Comparison of ENCODE assay signal across 13 cellular contexts in the genomic region with DNA sequence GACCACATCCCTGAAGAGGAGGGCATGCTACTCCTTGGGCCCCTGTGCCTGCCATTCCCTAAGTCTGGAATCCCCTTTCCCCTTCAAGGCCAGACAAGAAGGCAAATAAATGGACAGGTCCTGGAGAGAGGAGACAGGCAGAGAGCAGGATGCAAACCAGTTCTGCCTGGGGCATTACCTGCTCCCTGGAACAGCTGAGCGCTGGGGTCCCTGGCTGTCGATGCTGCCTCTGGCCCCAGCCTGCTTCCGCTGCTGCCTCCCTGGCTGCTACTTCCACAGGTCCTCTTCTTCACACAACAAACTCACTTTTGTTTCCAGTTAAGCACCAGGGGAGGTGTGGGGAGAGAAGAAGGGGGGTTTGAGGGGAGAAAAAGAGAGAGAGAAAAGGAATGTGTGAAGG. TPM values are rescaled to one million over a fixed set of nuclear protein-coding genes. Genes with fewer than 3 reads are reported as not detected.
DNase-seq lines count a peak whose midpoint lies in the region; ATAC-seq lines count a peak whose summit lies in the region.
"Had no signal": no experiment of that assay in that cellular context is flagged by ENCODE, and none has a peak within 500 bp of the region (broad histone marks: within the 10 kb centered on the region; RNA-seq: fewer than 3 reads in every experiment).

No MANE protein-coding gene starts in this region.

- peaks cover 0 to 6% of the 10 kb centered on the region in 2 donors for H3K27me3 Mint-ChIP-seq in CD8-positive, alpha-beta memory T cell
- no peaks in the 10 kb centered on the region for H3K27me3 Mint-ChIP-seq in activated T-helper 17 cell treated with anti-CD3 and anti-CD28 coated beads, Interleukin-2, amount 50 U/mL, for 72 hours
- H3K27me3 Mint-ChIP-seq in naive thymus-derived CD8-positive, alpha-beta T cell, result no peaks in the 10 kb centered on the region

- H3K27me3 ChIP-seq in CD8-positive, alpha-beta memory T cell (ENCODE audit: insufficient read depth, low read length, poor library complexity, severe bottlenecking), result no peaks in the 10 kb centered on the region
- H3K27me3 ChIP-seq: dorsolateral prefrontal cortex, tibial artery had no signal

- peaks cover 24% of the 10 kb centered on the region for H3K4me1 ChIP-seq in CD8-positive, alpha-beta memory T cell (ENCODE audit: insufficient read depth, low read length)
- H3K4me1 ChIP-seq: tibial artery had no signal

- H3K36me3 Mint-ChIP-seq in CD8-positive, alpha-beta memory T cell, result peaks cover 0 to 4% (median 2%) of the 10 kb centered on the region in 3 donors
- no peaks in the 10 kb centered on the region for H3K36me3 Mint-ChIP-seq in activated T-helper 17 cell treated with anti-CD3 and anti-CD28 coated beads, Interleukin-2, amount 50 U/mL, for 72 hours (ENCODE audit: low read depth)
- H3K36me3 Mint-ChIP-seq in naive thymus-derived CD8-positive, alpha-beta T cell, result peaks cover 0 to 3% (median 3%) of the 10 kb centered on the region in 3 donors

- H3K27ac Mint-ChIP-seq in CD8-positive, alpha-beta memory T cell, result peak overlapping the region in 7 of 8 donors; percentile 52 to 90 (median 88)
- peak overlapping the region; percentile 82 for H3K27ac Mint-ChIP-seq in activated T-helper 17 cell treated with anti-CD3 and anti-CD28 coated beads, Interleukin-2, amount 50 U/mL, for 72 hours
- H3K27ac Mint-ChIP-seq in naive thymus-derived CD8-positive, alpha-beta T cell, result peak overlapping the region; percentile 88 to 98 (median 93)

- ATAC-seq in GM21381 (IDR thresholded peaks at IDR 0.05; ENCODE audit: unreplicated experiment) (peak; percentile 20), GM21529 (IDR thresholded peaks at IDR 0.05; ENCODE audit: unreplicated experiment) (no peak), GM21367 (IDR thresholded peaks at IDR 0.05; ENCODE audit: unreplicated experiment) (no peak)
- no peak for ATAC-seq in activated T-helper 17 cell treated with anti-CD3 and anti-CD28 coated beads, Interleukin-2, amount 50 U/mL, for 72 hours (replicated peaks)
- peak; percentile 17 to 19 for ATAC-seq in naive thymus-derived CD8-positive, alpha-beta T cell

- POLR2A ChIA-PET in CD8-positive, alpha-beta memory T cell (lab: Charles Lee), result interaction anchor here (0.5 to 1.0 kb wide), 2 partner anchors 102 to 111 kb away, joined by 3 to 6 read pairs; a partner anchor contains a TSS
- POLR2A ChIA-PET in naive thymus-derived CD8-positive, alpha-beta T cell (lab: Charles Lee), result interaction anchor here (0.9 to 1.5 kb wide), 3 partner anchors 15 to 193 kb away, joined by 3 to 5 read pairs (median 4); a partner anchor contains a TSS

- H3K4me3 Mint-ChIP-seq in CD8-positive, alpha-beta memory T cell, result peak overlapping the region; percentile 52 to 84 (median 75)
- H3K4me3 Mint-ChIP-seq in activated T-helper 17 cell treated with anti-CD3 and anti-CD28 coated beads, Interleukin-2, amount 50 U/mL, for 72 hours, result peak overlapping the region; percentile 47
- peak overlapping the region; percentile 54 to 91 (median 76) for H3K4me3 Mint-ChIP-seq in naive thymus-derived CD8-positive, alpha-beta T cell

- H3K4me3 ChIP-seq in CD8-positive, alpha-beta memory T cell (ENCODE audit: low read length), result peak overlapping the region; percentile 34
- H3K4me3 ChIP-seq: dorsolateral prefrontal cortex, left ventricle myocardium inferior, tibial artery had no signal

- CTCF ChIA-PET in CD8-positive, alpha-beta memory T cell (lab: Charles Lee), result interaction anchor here (1.8 kb wide), 1 partner anchor 45 kb away, joined by 10 read pairs; no protein-coding TSS in a partner anchor

- H3K4me1 Mint-ChIP-seq in CD8-positive, alpha-beta memory T cell, result peaks cover 23 to 29% (median 23%) of the 10 kb centered on the region in 3 donors
- peaks cover 9% of the 10 kb centered on the region for H3K4me1 Mint-ChIP-seq in activated T-helper 17 cell treated with anti-CD3 and anti-CD28 coated beads, Interleukin-2, amount 50 U/mL, for 72 hours
- H3K4me1 Mint-ChIP-seq in naive thymus-derived CD8-positive, alpha-beta T cell, result peaks cover 16 to 27% (median 23%) of the 10 kb centered on the region in 4 donors

- no peak for DNase-seq in CD8-positive, alpha-beta memory T cell
- no peak for DNase-seq in naive thymus-derived CD8-positive, alpha-beta T cell
- no peak for DNase-seq in CD1c-positive myeloid dendritic cell (ENCODE audit: extremely low spot score)
- DNase-seq: dorsolateral prefrontal cortex, left ventricle myocardium inferior, MV-4-11, tibial artery, WERI-Rb-1 had no signal

- H3K36me3 ChIP-seq in CD8-positive, alpha-beta memory T cell (ENCODE audit: insufficient read depth, low read length), result no peaks in the 10 kb centered on the region
- H3K36me3 ChIP-seq: WERI-Rb-1 had no signal

- peak overlapping the region; percentile 12 for H3K27ac ChIP-seq in CD8-positive, alpha-beta memory T cell (ENCODE audit: low read depth, low read length)
- H3K27ac ChIP-seq: C4-2B, dorsolateral prefrontal cortex, left ventricle myocardium inferior, tibial artery, WERI-Rb-1 had no signal

- peaks cover 0 to 2% (median 0%) of the 10 kb centered on the region in 5 donors for H3K9me3 Mint-ChIP-seq in CD8-positive, alpha-beta memory T cell
- H3K9me3 Mint-ChIP-seq in activated T-helper 17 cell treated with anti-CD3 and anti-CD28 coated beads, Interleukin-2, amount 50 U/mL, for 72 hours, result no peaks in the 10 kb centered on the region
- H3K9me3 Mint-ChIP-seq in naive thymus-derived CD8-positive, alpha-beta T cell, result no peaks in the 10 kb centered on the region

- no peaks in the 10 kb centered on the region for H3K9me3 ChIP-seq in CD8-positive, alpha-beta memory T cell (ENCODE audit: low read length)
- H3K9me3 ChIP-seq: left ventricle myocardium inferior, tibial artery had no signal

RNA-seq across cellular contexts. Expression of a gene that starts 53.1 kb away (rescaled TPM):
- total RNA-seq in CD8-positive, alpha-beta memory T cell, result 1 to 10 TPM; 1.8 to 1.9 TPM
- polyA plus RNA-seq in CD8-positive, alpha-beta memory T cell, result 0.13 TPM
- 1 to 10 TPM; 2.2 to 4.4 TPM for total RNA-seq in activated T-helper 17 cell treated with anti-CD3 and anti-CD28 coated beads, Interleukin-2, amount 50 U/mL, for 72 hours
- 10 to 100 TPM; 12.7 to 15.1 TPM for total RNA-seq in naive thymus-derived CD8-positive, alpha-beta T cell
- polyA plus RNA-seq in naive thymus-derived CD8-positive, alpha-beta T cell, result 1 to 10 TPM in 2 of 3 donors, under 1 TPM in 1; 0.46 to 1.5 (median 1.5) TPM

Comparison
In these comparisons a context has a peak if more than half of its experiments do, and no peak if none do; other contexts are left out.
1. ATAC-seq: peak in GM21381 (single experiment) and naive thymus-derived CD8-positive, alpha-beta T cell (2 of 2); none in activated T-helper 17 cell treated with anti-CD3 and anti-CD28 coated beads, Interleukin-2, amount 50 U/mL, for 72 hours (single experiment), GM21529 (single experiment) and GM21367 (single experiment).
2. Peak in every context shown above with its lines, with median percentiles within 50 percentile points of each other: H3K27ac Mint-ChIP-seq and H3K4me3 Mint-ChIP-seq.